11 cellular contexts compared by ENCODE assay signal in genomic region chr1:219798283-219799030, GRCh38.
DNase-seq lines count a peak whose midpoint lies in the region; ATAC-seq, FAIRE-seq and TF ChIP-seq lines count a peak whose summit lies in the region.
"Had no signal": no experiment of that assay in that cellular context is flagged by ENCODE, and none has a peak within 500 bp of the region (broad histone marks: within the 10 kb centered on the region; RNA-seq: fewer than 3 reads in every experiment).

No MANE protein-coding gene starts in this region.

- H3K4me1 ChIP-seq in mammary epithelial cell (ENCODE audit: insufficient read depth, low read length) (peaks cover 4% of the 10 kb centered on the region), small intestine (ENCODE audit: control insufficient read depth in 2 of 2, insufficient read depth in 1 of 2, low read depth in 1 of 2, low read length in 1 of 2) (no peaks in the 10 kb centered on the region)
- no peaks in the 10 kb centered on the region for H3K4me1 ChIP-seq in naive thymus-derived CD4-positive, alpha-beta T cell (ENCODE audit: control insufficient read depth in 2 of 2, insufficient read depth in 2 of 2, low read length in 2 of 2)

- H3K36me3 Mint-ChIP-seq in activated T-cell treated with anti-CD3 and anti-CD28 coated beads, Interleukin-2, amount 50 U/mL, for 72 hours (ENCODE audit: insufficient read depth in 2 of 2), result peaks cover 0 to 2% of the 10 kb centered on the region in 2 donors
- H3K36me3 Mint-ChIP-seq in naive thymus-derived CD4-positive, alpha-beta T cell, result no peaks in the 10 kb centered on the region
- H3K36me3 Mint-ChIP-seq: activated naive CD8-positive, alpha-beta T cell treated with anti-CD3 and anti-CD28 coated beads for 36 hours had no signal

- no peak for TF ChIP-seq CTCF in mammary epithelial cell (conservative IDR thresholded peaks at IDR 0.05 in 1 of 2, IDR thresholded peaks at IDR 0.05 in 1 of 2; ENCODE audit: extremely low read depth in 1 of 2, insufficient read depth in 1 of 2, low read depth in 1 of 2, low read length in 2 of 2)

- H2AFZ ChIP-seq in mammary epithelial cell (ENCODE audit: low read depth, low read length), result no peak overlapping the region

- POLR2A ChIA-PET in naive thymus-derived CD4-positive, alpha-beta T cell (lab: Charles Lee), result no interaction called here

- in situ Hi-C loops in mammary epithelial cell (cut with MboI; ENCODE audit: low sequenced_read_pairs in 2 of 2), result no loop called here

- no peaks in the 10 kb centered on the region for H3K9me3 Mint-ChIP-seq in activated T-cell treated with anti-CD3 and anti-CD28 coated beads, Interleukin-2, amount 50 U/mL, for 72 hours
- H3K9me3 Mint-ChIP-seq in naive thymus-derived CD4-positive, alpha-beta T cell, result peaks cover 0 to 6% (median 0%) of the 10 kb centered on the region in 11 donors
- H3K9me3 Mint-ChIP-seq: activated naive CD8-positive, alpha-beta T cell treated with anti-CD3 and anti-CD28 coated beads for 36 hours had no signal

- H3K4me1 Mint-ChIP-seq in activated T-cell treated with anti-CD3 and anti-CD28 coated beads, Interleukin-2, amount 50 U/mL, for 72 hours (ENCODE audit: low read depth), result peaks cover 8% of the 10 kb centered on the region
- no peaks in the 10 kb centered on the region for H3K4me1 Mint-ChIP-seq in naive thymus-derived CD4-positive, alpha-beta T cell
- H3K4me1 Mint-ChIP-seq: activated naive CD8-positive, alpha-beta T cell treated with anti-CD3 and anti-CD28 coated beads for 36 hours had no signal

- peak; percentile 41 to 42 for ATAC-seq in activated T-cell treated with anti-CD3 and anti-CD28 coated beads, Interleukin-2, amount 50 U/mL, for 72 hours (replicated peaks in 1 of 2)
- peak; percentile 57 for ATAC-seq in HG03520 (IDR thresholded peaks at IDR 0.05; ENCODE audit: unreplicated experiment)
- ATAC-seq in HG02840 (IDR thresholded peaks at IDR 0.05; ENCODE audit: low FRiP score, unreplicated experiment), result no peak
- no peak for ATAC-seq in naive thymus-derived CD4-positive, alpha-beta T cell

- peak overlapping the region; percentile 13 for H3K4me2 ChIP-seq in mammary epithelial cell (ENCODE audit: insufficient read depth, low read depth, low read length)

- 29% methylated on average over 3 of the region's 3 CpGs for WGBS in mammary epithelial cell (ENCODE audit: low coverage, missing lambda C conversion rate)
- WGBS in small intestine, 3 donors, result 74 to 83% (median 75%) methylated on average over 3 of the region's 3 CpGs

- dilution Hi-C loops in mammary epithelial cell (cut with HindIII; ENCODE audit: low sequenced_read_pairs), result no loop called here

- intact Hi-C loops in mammary epithelial cell (cut with micrococcal nuclease), result loop anchor here (2.0 kb wide), 1 partner anchor 28 kb away; no protein-coding TSS in a partner anchor
- intact Hi-C loops in naive thymus-derived CD4-positive, alpha-beta T cell (cut with micrococcal nuclease), result no loop called here

- H3K79me2 ChIP-seq in mammary epithelial cell (ENCODE audit: insufficient read depth, low read length), result no peaks in the 10 kb centered on the region

- CTCF ChIA-PET in mammary epithelial cell (lab: Charles Lee; ENCODE audit: low non-redundant PET), result no interaction called here
- CTCF ChIA-PET in naive thymus-derived CD4-positive, alpha-beta T cell (lab: Charles Lee), result no interaction called here

- no peaks in the 10 kb centered on the region for H4K20me1 ChIP-seq in mammary epithelial cell (ENCODE audit: insufficient read depth, low read length)

- no peak for DNase-seq in activated T-cell treated with anti-CD3 and anti-CD28 coated beads, Interleukin-2, amount 50 U/mL, for 72 hours
- no peak for DNase-seq in activated T-cell treated with anti-CD3 and anti-CD28 coated beads, Interleukin-2, amount 50 U/mL, for 48 hours
- DNase-seq in mammary epithelial cell (peak; percentile 69), UCSD-AML1 (lab: John Stamatoyannopoulos, UW; ENCODE audit: unreplicated experiment) (no peak), small intestine (no peak)
- DNase-seq in naive thymus-derived CD4-positive, alpha-beta T cell, result no peak
- DNase-seq: activated naive CD8-positive, alpha-beta T cell treated with anti-CD3 and anti-CD28 coated beads for 36 hours; hypothalamus; NCI-H748 treated with DMSO at 0.1 percent for 48 hours had no signal

- no peak for FAIRE-seq in small intestine (lab: Jason Lieb, UNC)

- H3K4me3 ChIP-seq in mammary epithelial cell (replicated peaks in 1 of 3; ENCODE audit: insufficient read depth in 1 of 3, low read depth in 2 of 3, low read length in 3 of 3) (no peak overlapping the region), small intestine (ENCODE audit: low read depth in 1 of 2, low read length in 2 of 2) (no peak overlapping the region)
- H3K4me3 ChIP-seq in naive thymus-derived CD4-positive, alpha-beta T cell (ENCODE audit: low read length), result no peak overlapping the region

- BruUV-seq in mammary epithelial cell (replicated peaks; lab: Mats Ljungman, UMichigan), result no TSS peak

- peak overlapping the region; percentile 73 for H3K27ac Mint-ChIP-seq in activated T-cell treated with anti-CD3 and anti-CD28 coated beads, Interleukin-2, amount 50 U/mL, for 72 hours
- H3K27ac Mint-ChIP-seq in naive thymus-derived CD4-positive, alpha-beta T cell, result no peak overlapping the region
- H3K27ac Mint-ChIP-seq: activated naive CD8-positive, alpha-beta T cell treated with anti-CD3 and anti-CD28 coated beads for 36 hours had no signal

- H3K36me3 ChIP-seq in mammary epithelial cell (ENCODE audit: insufficient read depth, low read length) (no peaks in the 10 kb centered on the region), small intestine (ENCODE audit: control insufficient read depth in 2 of 2, insufficient read depth in 2 of 2, low read length in 2 of 2) (no peaks in the 10 kb centered on the region)
- no peaks in the 10 kb centered on the region for H3K36me3 ChIP-seq in naive thymus-derived CD4-positive, alpha-beta T cell (ENCODE audit: control insufficient read depth in 2 of 3, insufficient read depth in 3 of 3, low read length in 3 of 3)

- no peaks in the 10 kb centered on the region for H3K27me3 ChIP-seq in mammary epithelial cell (ENCODE audit: insufficient read depth, low read length)
- H3K27me3 ChIP-seq in small intestine (ENCODE audit: control insufficient read depth in 2 of 2, insufficient read depth in 2 of 2, low read length in 2 of 2), result no peaks in the 10 kb centered on the region
- H3K27me3 ChIP-seq in naive thymus-derived CD4-positive, alpha-beta T cell (ENCODE audit: control insufficient read depth in 2 of 2, insufficient read depth in 2 of 2, low read length in 2 of 2), result peaks cover 0 to 2% of the 10 kb centered on the region in 2 donors

- H3K27ac ChIP-seq in mammary epithelial cell (ENCODE audit: insufficient read depth, low read depth, low read length), result peak overlapping the region; percentile 22
- H3K27ac ChIP-seq in small intestine (ENCODE audit: low read depth in 1 of 2, low read length in 1 of 2), result no peak overlapping the region
- no peak overlapping the region for H3K27ac ChIP-seq in naive thymus-derived CD4-positive, alpha-beta T cell (ENCODE audit: low read depth, low read length)

- no peak overlapping the region for H3K4me3 Mint-ChIP-seq in activated T-cell treated with anti-CD3 and anti-CD28 coated beads, Interleukin-2, amount 50 U/mL, for 72 hours
- H3K4me3 Mint-ChIP-seq in naive thymus-derived CD4-positive, alpha-beta T cell, result no peak overlapping the region
- H3K4me3 Mint-ChIP-seq: activated naive CD8-positive, alpha-beta T cell treated with anti-CD3 and anti-CD28 coated beads for 36 hours had no signal

- no peaks in the 10 kb centered on the region for H3K27me3 Mint-ChIP-seq in activated T-cell treated with anti-CD3 and anti-CD28 coated beads, Interleukin-2, amount 50 U/mL, for 72 hours (ENCODE audit: low read depth)
- H3K27me3 Mint-ChIP-seq in naive thymus-derived CD4-positive, alpha-beta T cell, result peaks cover 0 to 21% (median 7%) of the 10 kb centered on the region in 5 donors

- H3K9me3 ChIP-seq in mammary epithelial cell (replicated peaks; ENCODE audit: insufficient read depth, low read length), result no peaks in the 10 kb centered on the region
- no peaks in the 10 kb centered on the region for H3K9me3 ChIP-seq in small intestine (ENCODE audit: control insufficient read depth, low read depth)
- no peaks in the 10 kb centered on the region for H3K9me3 ChIP-seq in naive thymus-derived CD4-positive, alpha-beta T cell (ENCODE audit: control insufficient read depth in 2 of 3, low read length in 3 of 3)

- H3K9ac ChIP-seq in mammary epithelial cell (ENCODE audit: insufficient read depth, low read length), result no peak overlapping the region

Comparison
In these comparisons a context has a peak if more than half of its experiments do, and no peak if none do; other contexts are left out.
1. ATAC-seq: peak in activated T-cell treated with anti-CD3 and anti-CD28 coated beads, Interleukin-2, amount 50 U/mL, for 72 hours (2 of 2) and HG03520 (single experiment); none in HG02840 (single experiment) and naive thymus-derived CD4-positive, alpha-beta T cell (single experiment).